In genomic region chr4:184417802-184418511, GRCh38 we compare ENCODE assay signal across 8 cellular contexts. TPM values are rescaled to one million over a fixed set of nuclear protein-coding genes. Genes with fewer than 3 reads are reported as not detected.
DNase-seq lines count a peak whose midpoint lies in the region; ATAC-seq and TF ChIP-seq lines count a peak whose summit lies in the region.

No MANE protein-coding gene starts in this region.

- ATAC-seq in GM19468 (IDR thresholded peaks at IDR 0.05; ENCODE audit: extremely low read depth, unreplicated experiment): peak; percentile 18
- peak; percentile 79 for ATAC-seq in activated T-cell treated with anti-CD3 and anti-CD28 coated beads, Interleukin-2, amount 50 U/mL, for 72 hours (replicated peaks in 1 of 2)
- ATAC-seq in stimulated activated effector memory CD8-positive, alpha-beta T cell treated with anti-CD3 and anti-CD28 coated beads, Interleukin-12 subunit alpha, Interleukin-12 subunit beta, amount 100 ng/mL, for 72 hours: peak; percentile 87

- peak overlapping the region; percentile 51 for H3K27ac Mint-ChIP-seq in activated T-cell treated with anti-CD3 and anti-CD28 coated beads, Interleukin-2, amount 50 U/mL, for 72 hours
- peak overlapping the region; percentile 77 for H3K27ac Mint-ChIP-seq in stimulated activated effector memory CD8-positive, alpha-beta T cell treated with anti-CD3 and anti-CD28 coated beads, Interleukin-12 subunit alpha, Interleukin-12 subunit beta, amount 100 ng/mL, for 72 hours

- peaks cover 2% of the 10 kb centered on the region in 2 donors for H3K9me3 Mint-ChIP-seq in activated T-cell treated with anti-CD3 and anti-CD28 coated beads, Interleukin-2, amount 50 U/mL, for 72 hours
- peaks cover 3% of the 10 kb centered on the region for H3K9me3 Mint-ChIP-seq in stimulated activated effector memory CD8-positive, alpha-beta T cell treated with anti-CD3 and anti-CD28 coated beads, Interleukin-12 subunit alpha, Interleukin-12 subunit beta, amount 100 ng/mL, for 72 hours

- H3K9me3 ChIP-seq in HAP-1: no peaks in the 10 kb centered on the region

- peaks cover 10% of the 10 kb centered on the region for H3K36me3 ChIP-seq in HAP-1 (replicated peaks)

- in situ Hi-C loops in Caki2 (cut with HindIII; ENCODE audit: low pct_unique_long_range_greater_than_20kb, low sequenced_read_pairs): no loop called here
- in situ Hi-C loops in HAP-1 (cut with MboI; ENCODE audit: low sequenced_read_pairs): no loop called here

- intact Hi-C loops in head of caudate nucleus (cut with DNase I): no loop called here

- peak overlapping the region; percentile 71 for H3K27ac ChIP-seq in HL-60 (replicated peaks)

- no peak overlapping the region for H3K4me3 ChIP-seq in HL-60 (replicated peaks; ENCODE audit: insufficient read depth, low read length)
- no peak overlapping the region for H3K4me3 ChIP-seq in HAP-1

- H3K4me1 Mint-ChIP-seq in activated T-cell treated with anti-CD3 and anti-CD28 coated beads, Interleukin-2, amount 50 U/mL, for 72 hours (ENCODE audit: low read depth): peaks cover 99% of the 10 kb centered on the region
- peaks cover 74% of the 10 kb centered on the region for H3K4me1 Mint-ChIP-seq in stimulated activated effector memory CD8-positive, alpha-beta T cell treated with anti-CD3 and anti-CD28 coated beads, Interleukin-12 subunit alpha, Interleukin-12 subunit beta, amount 100 ng/mL, for 72 hours

- H3K27me3 Mint-ChIP-seq in activated T-cell treated with anti-CD3 and anti-CD28 coated beads, Interleukin-2, amount 50 U/mL, for 72 hours (ENCODE audit: low read depth): no peaks in the 10 kb centered on the region

- H3K4me1 ChIP-seq in HAP-1: no peaks in the 10 kb centered on the region

- peaks cover 9 to 26% of the 10 kb centered on the region in 2 donors for H3K36me3 Mint-ChIP-seq in activated T-cell treated with anti-CD3 and anti-CD28 coated beads, Interleukin-2, amount 50 U/mL, for 72 hours (ENCODE audit: insufficient read depth in 2 of 2)
- peaks cover 93% of the 10 kb centered on the region for H3K36me3 Mint-ChIP-seq in stimulated activated effector memory CD8-positive, alpha-beta T cell treated with anti-CD3 and anti-CD28 coated beads, Interleukin-12 subunit alpha, Interleukin-12 subunit beta, amount 100 ng/mL, for 72 hours

- TF ChIP-seq CTCF in HL-60 (IDR thresholded peaks at IDR 0.05; ENCODE audit: insufficient read depth, low read length): no peak

- H3K27me3 ChIP-seq in HL-60 (ENCODE audit: insufficient read depth, poor library complexity, severe bottlenecking): no peaks in the 10 kb centered on the region
- H3K27me3 ChIP-seq in HAP-1 (ENCODE audit: low read depth): no peaks in the 10 kb centered on the region

- DNase-seq in Caki2 (ENCODE audit: low read depth) (peak; percentile 64), HL-60 (ENCODE audit: low read depth in 1 of 2, low spot score in 1 of 2) (peak in 1 of 2 experiments; percentile 47), head of caudate nucleus (peak in 35 of 42 donors; percentile 31 to 78 (median 50)), mesenteric fat pad (ENCODE audit: low spot score) (no peak), HAP-1 (ENCODE audit: low spot score in 2 of 2) (no peak)
- peak in 1 of 2 donors; percentile 23 for DNase-seq in activated T-cell treated with anti-CD3 and anti-CD28 coated beads, Interleukin-2, amount 50 U/mL, for 72 hours
- peak in 1 of 2 donors; percentile 59 for DNase-seq in stimulated activated effector memory CD8-positive, alpha-beta T cell treated with anti-CD3 and anti-CD28 coated beads, Interleukin-12 subunit alpha, Interleukin-12 subunit beta, amount 100 ng/mL, for 72 hours (ENCODE audit: low spot score in 2 of 2)

- peak overlapping the region; percentile 73 to 79 for H3K4me3 Mint-ChIP-seq in activated T-cell treated with anti-CD3 and anti-CD28 coated beads, Interleukin-2, amount 50 U/mL, for 72 hours
- H3K4me3 Mint-ChIP-seq in stimulated activated effector memory CD8-positive, alpha-beta T cell treated with anti-CD3 and anti-CD28 coated beads, Interleukin-12 subunit alpha, Interleukin-12 subunit beta, amount 100 ng/mL, for 72 hours: peak overlapping the region; percentile 65

RNA-seq across cellular contexts. Expression of gene IRF2, which starts 56.4 kb away (rescaled TPM):
- total RNA-seq in Caki2 (2014; rRNA removed; shearing (Covaris generic); ENCODE audit: low replicate concordance): 18.4 and 47.1 TPM in 2 replicates
- total RNA-seq in activated T-cell treated with anti-CD3 and anti-CD28 coated beads, Interleukin-2, amount 50 U/mL, for 72 hours: 10 to 100 TPM; 70.3 TPM
- total RNA-seq in mesenteric fat pad: 35.3 TPM

Comparison
In these comparisons a context has a peak if more than half of its experiments do, and no peak if none do; other contexts are left out.
1. DNase-seq: peak in Caki2 (single experiment) and head of caudate nucleus (35 of 42); none in mesenteric fat pad (single experiment) and HAP-1 (0 of 2).
2. ATAC-seq: peak in every context shown above with its lines; median percentile 87 in stimulated activated effector memory CD8-positive, alpha-beta T cell treated with anti-CD3 and anti-CD28 coated beads, Interleukin-12 subunit alpha, Interleukin-12 subunit beta, amount 100 ng/mL, for 72 hours; 79 in activated T-cell treated with anti-CD3 and anti-CD28 coated beads, Interleukin-2, amount 50 U/mL, for 72 hours; 18 in GM19468.